18 cellular contexts compared by ENCODE assay signal in the genomic region with DNA sequence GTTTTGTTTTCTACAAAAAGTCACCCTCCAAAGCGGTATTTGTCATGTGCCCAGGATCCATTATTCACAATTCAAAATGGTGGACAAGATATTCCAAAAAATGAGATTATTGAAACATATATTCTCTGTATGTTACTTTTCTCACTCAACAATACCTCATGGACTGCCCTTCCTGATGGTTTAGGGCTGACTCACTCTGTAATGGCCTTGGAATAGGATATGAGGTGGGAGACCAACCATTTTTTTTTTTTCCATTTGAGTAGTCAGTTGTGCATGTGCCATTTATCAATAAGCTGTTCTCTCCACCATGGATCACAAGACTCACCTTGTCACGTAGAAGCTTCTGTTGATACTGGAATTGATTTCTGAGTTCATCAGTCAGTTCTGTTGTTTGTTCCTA.
"Had no signal": no experiment of that assay in that cellular context is flagged by ENCODE, and none has a peak within 500 bp of the region (broad histone marks: within the 10 kb centered on the region; RNA-seq: fewer than 3 reads in every experiment).

No MANE protein-coding gene starts in this region.

- H3K27ac ChIP-seq: adrenal gland, brain microvascular endothelial cell, esophagus squamous epithelium, heart right ventricle, pancreas, skin epidermis, thyroid gland, uterus had no signal

- H3K4me3 Mint-ChIP-seq: activated T-helper 17 cell treated with anti-CD3 and anti-CD28 coated beads, Interleukin-2, amount 50 U/mL, for 72 hours; dendritic cell treated with granulocyte-macrophage colony-stimulating factor and Interleukin-4, amounts not matched to agents 40 ng/mL and 50 ng/mL, for 4 days; naive B cell; T-cell had no signal

- H3K27me3 Mint-ChIP-seq: dendritic cell treated with granulocyte-macrophage colony-stimulating factor and Interleukin-4, amounts not matched to agents 40 ng/mL and 50 ng/mL, for 4 days had no signal

- DNase-seq: activated CD4-positive, alpha-beta T cell treated with anti-CD3 and anti-CD28 coated beads for 48 hours; activated naive CD4-positive, alpha-beta T cell treated with anti-CD3 and anti-CD28 coated beads, Interleukin-2, amount 50 U/mL, for 16 hours; adrenal gland; brain microvascular endothelial cell; cerebellar nuclear complex; esophagus squamous epithelium; foreskin melanocyte; heart right ventricle; kidney; naive B cell; pancreas; retina; T-cell; thyroid gland; uterus had no signal

- H3K27ac Mint-ChIP-seq: activated T-helper 17 cell treated with anti-CD3 and anti-CD28 coated beads, Interleukin-2, amount 50 U/mL, for 72 hours; dendritic cell treated with granulocyte-macrophage colony-stimulating factor and Interleukin-4, amounts not matched to agents 40 ng/mL and 50 ng/mL, for 4 days; naive B cell; T-cell had no signal

- ATAC-seq: activated T-helper 17 cell treated with anti-CD3 and anti-CD28 coated beads, Interleukin-2, amount 50 U/mL, for 72 hours; heart right ventricle; pancreas; T-cell had no signal

- H3K4me1 ChIP-seq: adrenal gland, esophagus squamous epithelium, heart right ventricle, pancreas, thyroid gland, uterus had no signal

- H3K4me1 Mint-ChIP-seq: activated T-helper 17 cell treated with anti-CD3 and anti-CD28 coated beads, Interleukin-2, amount 50 U/mL, for 72 hours; naive B cell; T-cell had no signal

- H3K4me3 ChIP-seq: adrenal gland, esophagus squamous epithelium, heart right ventricle, pancreas, skin epidermis, thyroid gland, uterus had no signal

- H3K9me3 Mint-ChIP-seq: activated T-helper 17 cell treated with anti-CD3 and anti-CD28 coated beads, Interleukin-2, amount 50 U/mL, for 72 hours; dendritic cell treated with granulocyte-macrophage colony-stimulating factor and Interleukin-4, amounts not matched to agents 40 ng/mL and 50 ng/mL, for 4 days; T-cell had no signal

- H3K27me3 ChIP-seq: adrenal gland, brain microvascular endothelial cell, esophagus squamous epithelium, heart right ventricle, pancreas, thyroid gland, uterus had no signal

- H3K36me3 ChIP-seq: adrenal gland, brain microvascular endothelial cell, esophagus squamous epithelium, heart right ventricle, pancreas, thyroid gland, uterus had no signal

- H3K36me3 Mint-ChIP-seq: naive B cell, T-cell had no signal

- H3K9me3 ChIP-seq: adrenal gland, esophagus squamous epithelium, heart right ventricle, pancreas, thyroid gland, uterus had no signal
